ENCODE assay signal across 8 cellular contexts in genomic region chr11:118401151-118401879, GRCh38. TPM values are rescaled to one million over a fixed set of nuclear protein-coding genes. Genes with fewer than 3 reads are reported as not detected.
DNase-seq lines count a peak whose midpoint lies in the region; ATAC-seq and TF ChIP-seq lines count a peak whose summit lies in the region.

TSS of gene ATP5MG (plus strand) at chr11:118401606. CDS start at chr11:118401666, 60 bp downstream.

- H3K9me2 ChIP-seq in Loucy (replicated peaks; ENCODE audit: low read depth, low read length): no peaks in the 10 kb centered on the region

- peaks cover 26% of the 10 kb centered on the region for H3K36me3 Mint-ChIP-seq in natural killer cell treated with Interleukin-12 subunit alpha and Interleukin-12 subunit beta and Interleukin-15 and Interleukin-18, amount 100 ng/mL, for 72 hours

- H3K4me3 Mint-ChIP-seq in natural killer cell treated with Interleukin-12 subunit alpha and Interleukin-12 subunit beta and Interleukin-15 and Interleukin-18, amount 100 ng/mL, for 72 hours: peak within 1 kb of the TSS; percentile 91

- no peaks in the 10 kb centered on the region for H3K27me3 Mint-ChIP-seq in natural killer cell treated with Interleukin-12 subunit alpha and Interleukin-12 subunit beta and Interleukin-15 and Interleukin-18, amount 100 ng/mL, for 72 hours

- peak within 1 kb of the TSS; percentile 89 to 98 for H3K27ac Mint-ChIP-seq in natural killer cell treated with Interleukin-12 subunit alpha and Interleukin-12 subunit beta and Interleukin-15 and Interleukin-18, amount 100 ng/mL, for 72 hours

- peak within 1 kb of the TSS; percentile 88 for H2AFZ ChIP-seq in Loucy (ENCODE audit: low read length)

- H3K27me3 ChIP-seq in Loucy (ENCODE audit: insufficient read depth, low read length, poor library complexity, severe bottlenecking) (no peaks in the 10 kb centered on the region), RWPE2 (ENCODE audit: insufficient read depth, poor library complexity, severe bottlenecking) (no peaks in the 10 kb centered on the region)

- peak within 1 kb of the TSS; percentile 84 for H3K9ac ChIP-seq in Loucy (ENCODE audit: low read depth, low read length, poor library complexity, severe bottlenecking)

- H3K79me2 ChIP-seq in Loucy (ENCODE audit: insufficient read depth, low read length): peaks cover 58% of the 10 kb centered on the region

- H3K4me1 ChIP-seq in Loucy (ENCODE audit: insufficient read depth, low read length, poor library complexity, severe bottlenecking) (peaks cover 38% of the 10 kb centered on the region), RWPE2 (ENCODE audit: insufficient read depth, poor library complexity, severe bottlenecking) (peaks cover 12% of the 10 kb centered on the region)

- H3K9me3 ChIP-seq in Loucy (ENCODE audit: insufficient read depth, low read depth, low read length): no peaks in the 10 kb centered on the region
- no peaks in the 10 kb centered on the region for H3K9me3 ChIP-seq in RWPE2 (ENCODE audit: severe bottlenecking)

- peak; percentile 20; the same call in 1 of the 2 replicates for TF ChIP-seq CTCF in Loucy (conservative IDR thresholded peaks at IDR 0.05; ENCODE audit: low read length)
- TF ChIP-seq CTCF in RWPE2 (IDR thresholded peaks at IDR 0.05; ENCODE audit: poor library complexity, severe bottlenecking): no peak
- TF ChIP-seq CTCF in fibroblast of pulmonary artery (IDR thresholded peaks at IDR 0.05; ENCODE audit: low read length, missing control alignments): no peak

- peaks cover 46% of the 10 kb centered on the region for H4K20me1 ChIP-seq in Loucy (ENCODE audit: insufficient read depth, low read length, poor library complexity, severe bottlenecking)

- peaks cover 37 to 56% of the 10 kb centered on the region in 2 donors for H3K4me1 Mint-ChIP-seq in natural killer cell treated with Interleukin-12 subunit alpha and Interleukin-12 subunit beta and Interleukin-15 and Interleukin-18, amount 100 ng/mL, for 72 hours (ENCODE audit: low read depth in 2 of 2)

- peak; percentile 57 for ATAC-seq in GM21717 (IDR thresholded peaks at IDR 0.05; ENCODE audit: unreplicated experiment)
- peak; percentile 65 for ATAC-seq in RWPE2 (ENCODE audit: low read depth)
- ATAC-seq in natural killer cell treated with Interleukin-12 subunit alpha and Interleukin-12 subunit beta and Interleukin-15 and Interleukin-18, amount 100 ng/mL, for 72 hours: peak; percentile 81 to 88

- DNase-seq in D341Med (ENCODE audit: low spot score) (peak; percentile 89), RWPE2 (ENCODE audit: low spot score) (peak; percentile 89), fibroblast of pulmonary artery (ENCODE audit: low read depth) (peak; percentile 94)
- peak; percentile 85 for DNase-seq in activated T-helper 9 cell treated with anti-CD3 and anti-CD28 coated beads, Interleukin-2, amount 50 U/mL, for 16 hours (ENCODE audit: low read depth)
- peak; percentile 93 for DNase-seq in natural killer cell treated with Interleukin-12 subunit alpha and Interleukin-12 subunit beta and Interleukin-15 and Interleukin-18, amount 100 ng/mL, for 72 hours (ENCODE audit: low spot score)
- DNase-seq in stimulated activated naive CD4-positive, alpha-beta T cell treated with Interleukin-2 at 50 U/mL for 16 hours (lab: John Stamatoyannopoulos, UW): peak; percentile 90

- H3F3A ChIP-seq in Loucy (ENCODE audit: low read depth): no peaks in the 10 kb centered on the region

- peak within 1 kb of the TSS; percentile 92 for H3K4me3 ChIP-seq in Loucy (ENCODE audit: low read length, poor library complexity, severe bottlenecking)
- H3K4me3 ChIP-seq in RWPE2 (ENCODE audit: severe bottlenecking): peak within 1 kb of the TSS; percentile 92
- peak within 1 kb of the TSS; percentile 80 for H3K4me3 ChIP-seq in fibroblast of pulmonary artery (replicated peaks; ENCODE audit: low read depth, low read length)

- H3K36me3 ChIP-seq in Loucy (ENCODE audit: insufficient read depth, low read length): peaks cover 10% of the 10 kb centered on the region; the same call in 1 of the 2 replicates
- peaks cover 39% of the 10 kb centered on the region for H3K36me3 ChIP-seq in RWPE2 (ENCODE audit: low read depth)

- H3K9me3 Mint-ChIP-seq in natural killer cell treated with Interleukin-12 subunit alpha and Interleukin-12 subunit beta and Interleukin-15 and Interleukin-18, amount 100 ng/mL, for 72 hours: no peaks in the 10 kb centered on the region

- H3K4me2 ChIP-seq in Loucy (ENCODE audit: low read depth, low read length, poor library complexity, severe bottlenecking): peak within 1 kb of the TSS; percentile 85

- peak within 1 kb of the TSS; percentile 60 for H3K27ac ChIP-seq in RWPE2 (ENCODE audit: poor library complexity, severe bottlenecking)

RNA-seq across cellular contexts. Expression of gene ATP5MG, which starts in this region (rescaled TPM):
- total RNA-seq in natural killer cell treated with Interleukin-12 subunit alpha and Interleukin-12 subunit beta and Interleukin-15 and Interleukin-18, amount 100 ng/mL, for 72 hours: 100 to 1,000 TPM; 183 to 189 TPM

Comparison
In these comparisons a context has a peak if more than half of its experiments do, and no peak if none do; other contexts are left out.
1. Peak in every context shown above with its lines: DNase-seq, ATAC-seq, H3K4me3 ChIP-seq and H3K27ac ChIP-seq.